Comparison of ENCODE assay signal across 16 cellular contexts in the genomic region with DNA sequence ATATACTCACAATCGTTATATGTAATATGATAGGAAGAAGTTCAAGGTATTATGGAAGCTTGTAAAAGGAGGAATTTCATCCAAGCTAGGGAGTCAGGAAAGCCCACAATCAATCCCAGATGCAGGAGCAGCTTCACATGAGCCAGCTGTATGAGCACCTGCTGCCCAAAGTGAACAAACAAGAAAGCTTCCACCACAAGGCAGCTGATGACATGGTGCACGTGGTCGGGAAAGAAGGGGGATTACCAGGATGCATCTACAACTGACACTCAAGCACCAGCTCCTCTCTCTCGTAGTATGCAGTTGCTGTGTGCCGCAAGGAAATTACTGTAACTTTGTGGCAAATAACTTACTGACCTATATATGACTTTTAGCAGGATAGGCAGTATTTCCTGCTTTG.
"Had no signal": no experiment of that assay in that cellular context is flagged by ENCODE, and none has a peak within 500 bp of the region (broad histone marks: within the 10 kb centered on the region; RNA-seq: fewer than 3 reads in every experiment).

No MANE protein-coding gene starts in this region.

- H3K27me3 ChIP-seq: cardiac muscle cell, gastrocnemius medialis, left lung, thyroid gland had no signal

- H3K4me3 ChIP-seq: cardiac muscle cell, gastrocnemius medialis, left lung, thyroid gland had no signal

- H3K27ac ChIP-seq: cardiac muscle cell, gastrocnemius medialis, left lung, thyroid gland had no signal

- H3K36me3 ChIP-seq: cardiac muscle cell, gastrocnemius medialis, left lung, thyroid gland had no signal

- H3K9me3 ChIP-seq: gastrocnemius medialis, left lung, thyroid gland had no signal

- DNase-seq: activated B cell treated with CpG ODN at 0.5 μM for 24 hours; activated CD4-positive, alpha-beta T cell treated with anti-CD3 and anti-CD28 coated beads for 48 hours; activated CD8-positive, alpha-beta memory T cell treated with anti-CD3 and anti-CD28 coated beads, Interleukin-2, amount 50 U/mL, for 4 hours; activated CD8-positive, alpha-beta T cell treated with anti-CD3 and anti-CD28 coated beads for 36 hours; activated gamma-delta T cell; activated T-cell treated with anti-CD3 and anti-CD28 coated beads, Interleukin-2, amount 50 U/mL, for 48 hours; endodermal cell; erythroblast; gastrocnemius medialis; islet precursor cell; left lung; naive thymus-derived CD8-positive, alpha-beta T cell; retina; stimulated activated CD4-positive, alpha-beta T cell treated with anti-CD3 and anti-CD28 coated beads, Interleukin-2, amount 100 ng/mL, for 48 hours; thyroid gland had no signal

- H3K4me1 ChIP-seq: gastrocnemius medialis, left lung, thyroid gland had no signal
